In the genomic region with DNA sequence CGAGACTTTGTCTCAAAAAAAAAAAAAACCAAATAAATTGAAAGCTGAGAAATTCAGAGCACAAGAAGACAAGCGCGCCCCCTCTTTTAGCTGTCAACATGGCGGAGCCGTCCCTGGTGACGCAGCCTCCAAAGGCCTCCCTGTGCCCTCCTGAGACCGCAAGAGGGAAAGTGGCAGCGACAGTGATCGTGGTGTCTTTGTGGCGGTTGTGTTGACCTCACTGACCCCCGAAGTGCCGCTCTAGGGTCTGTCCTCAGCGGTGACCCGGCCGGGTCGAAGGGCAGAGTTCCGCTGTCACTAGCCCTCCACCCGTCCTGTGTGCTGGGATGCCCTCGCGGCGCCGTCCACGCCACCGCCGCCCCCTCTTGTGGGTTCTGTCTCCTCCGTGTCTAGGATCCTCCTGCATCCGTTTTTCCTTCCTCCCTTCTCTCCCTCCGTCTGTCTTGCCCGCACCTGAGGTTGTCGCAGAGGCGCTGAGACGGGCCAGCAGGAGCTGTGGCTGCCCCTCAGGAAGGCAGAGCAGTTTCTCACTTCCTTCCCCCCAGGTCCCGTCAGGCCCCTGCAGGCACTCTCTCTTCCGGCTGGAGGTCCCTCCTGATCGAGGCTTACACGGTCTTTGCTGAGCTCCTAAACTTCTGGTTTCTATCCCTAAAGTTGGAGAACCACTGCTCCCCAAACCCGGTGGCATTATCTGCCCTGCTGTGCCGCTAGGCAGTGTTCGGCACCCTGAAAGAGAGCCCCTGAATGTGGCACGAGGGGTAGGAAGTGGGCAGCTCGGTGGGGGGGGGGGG, we compare ENCODE assay signal across 8 cellular contexts. TPM values are rescaled to one million over a fixed set of nuclear protein-coding genes. Genes with fewer than 3 reads are reported as not detected.
DNase-seq lines count a peak whose midpoint lies in the region; ATAC-seq and TF ChIP-seq lines count a peak whose summit lies in the region.

No MANE protein-coding gene starts in this region.

- no peak overlapping the region for H3K4ac ChIP-seq in mesendoderm (ENCODE audit: low read depth, low read length)

- no peaks in the 10 kb centered on the region for H3K9me3 ChIP-seq in DND-41 (ENCODE audit: insufficient read depth, low read length, severe bottlenecking)
- no peaks in the 10 kb centered on the region for H3K9me3 ChIP-seq in Peyer's patch
- no peaks in the 10 kb centered on the region for H3K9me3 ChIP-seq in osteoblast (ENCODE audit: low read depth, low read length)

- no peak overlapping the region for H3K23ac ChIP-seq in mesendoderm (ENCODE audit: low read length)

- DNase-seq in DND-41 (no peak), Peyer's patch (peak in 2 of 3 donors; percentile 55 to 68), brain microvascular endothelial cell (no peak), osteoblast (ENCODE audit: insufficient read length, low spot score, missing footprints) (no peak), SW480 (ENCODE audit: low spot score) (no peak), mesendoderm (no peak)

- H3K4me3 ChIP-seq in DND-41 (ENCODE audit: low read depth in 1 of 2, low read length in 2 of 2) (no peak overlapping the region), Peyer's patch (peak overlapping the region; percentile 34 to 54 (median 46)), brain microvascular endothelial cell (ENCODE audit: low read depth, low read length) (no peak overlapping the region), osteoblast (ENCODE audit: insufficient read depth, low read length) (no peak overlapping the region), mesendoderm (ENCODE audit: low read length) (no peak overlapping the region)

- no peak overlapping the region for H3K18ac ChIP-seq in mesendoderm (ENCODE audit: low read length)

- TF ChIP-seq CTCF in DND-41 (IDR thresholded peaks at IDR 0.05; ENCODE audit: borderline replicate concordance, extremely low read depth, low read length, poor library complexity, severe bottlenecking) (no peak), Peyer's patch (IDR thresholded peaks at IDR 0.05) (no peak), brain microvascular endothelial cell (IDR thresholded peaks at IDR 0.05; ENCODE audit: low read depth, low read length, missing control alignments) (no peak), osteoblast (IDR thresholded peaks at IDR 0.05; ENCODE audit: extremely low read depth, low read depth, low read length) (no peak)

- H2AFZ ChIP-seq in DND-41 (ENCODE audit: low read depth, low read length) = no peak overlapping the region
- no peak overlapping the region for H2AFZ ChIP-seq in osteoblast (ENCODE audit: low read length)

- no peak overlapping the region for H2BK5ac ChIP-seq in mesendoderm (ENCODE audit: low read length)

- TF ChIP-seq POLR2A in Peyer's patch (IDR thresholded peaks at IDR 0.05) = no peak

- H2AK5ac ChIP-seq in mesendoderm (ENCODE audit: low read length) = no peak overlapping the region

- H3K79me2 ChIP-seq in DND-41 (ENCODE audit: insufficient read depth, low read length) (peaks cover 99% of the 10 kb centered on the region), osteoblast (ENCODE audit: insufficient read depth, low read length) (peaks cover 78% of the 10 kb centered on the region), mesendoderm (ENCODE audit: control insufficient read depth, insufficient read depth, low read length) (peaks cover 55% of the 10 kb centered on the region)

- H3K4me2 ChIP-seq in DND-41 (ENCODE audit: insufficient read depth, low read length) = 0 out of 2 replicates have a peak overlapping the region, but pooled peaks have one; percentile 2
- no peak overlapping the region for H3K4me2 ChIP-seq in osteoblast (ENCODE audit: insufficient read depth, low read length)
- H3K4me2 ChIP-seq in mesendoderm (ENCODE audit: low read length) = no peak overlapping the region

- no CpG with 5 or more reads among the region's 41 CpGs for WGBS in mesendoderm (ENCODE audit: extremely low coverage, insufficient coverage, low lambda C conversion rate)

- no peak overlapping the region for H2BK120ac ChIP-seq in mesendoderm (ENCODE audit: low read depth, low read length)

- H3K36me3 ChIP-seq in DND-41 (ENCODE audit: insufficient read depth, low read length) (peaks cover 94% of the 10 kb centered on the region), Peyer's patch (no peaks in the 10 kb centered on the region), brain microvascular endothelial cell (replicated peaks) (peaks cover 5% of the 10 kb centered on the region), osteoblast (ENCODE audit: insufficient read depth, low read length) (peaks cover 7% of the 10 kb centered on the region), mesendoderm (ENCODE audit: control insufficient read depth, insufficient read depth, low read length) (peaks cover 6% of the 10 kb centered on the region)

- H3K56ac ChIP-seq in mesendoderm (ENCODE audit: low read length) = no peak overlapping the region

- no peak overlapping the region for H3K27ac ChIP-seq in DND-41 (ENCODE audit: low read length)
- H3K27ac ChIP-seq in Peyer's patch = peak overlapping the region; percentile 61 to 75 (median 68)
- peak overlapping the region; percentile 83 for H3K27ac ChIP-seq in brain microvascular endothelial cell
- peak overlapping the region; percentile 86 for H3K27ac ChIP-seq in osteoblast (ENCODE audit: low read depth, low read length)
- H3K27ac ChIP-seq in mesendoderm (ENCODE audit: low read depth, low read length) = no peak overlapping the region

- H2BK15ac ChIP-seq in mesendoderm (replicated peaks; ENCODE audit: low read depth) = no peak overlapping the region

- peaks cover 88% of the 10 kb centered on the region for H4K20me1 ChIP-seq in DND-41 (ENCODE audit: insufficient read depth, low read length)
- H4K20me1 ChIP-seq in osteoblast (ENCODE audit: insufficient read depth, low read length) = no peaks in the 10 kb centered on the region

- H3K9ac ChIP-seq in DND-41 (ENCODE audit: low read depth, low read length) (no peak overlapping the region), mesendoderm (ENCODE audit: low read length) (no peak overlapping the region)

- peaks cover 41% of the 10 kb centered on the region for H3K4me1 ChIP-seq in DND-41 (ENCODE audit: insufficient read depth, low read length)
- peaks cover 0 to 20% (median 4%) of the 10 kb centered on the region in 4 donors for H3K4me1 ChIP-seq in Peyer's patch
- H3K4me1 ChIP-seq in osteoblast (ENCODE audit: insufficient read depth, low read length) = peaks cover 36% of the 10 kb centered on the region
- no peaks in the 10 kb centered on the region for H3K4me1 ChIP-seq in mesendoderm (ENCODE audit: control insufficient read depth, low read depth, low read length)

- H3K27me3 ChIP-seq in DND-41 (ENCODE audit: insufficient read depth, low read length, poor library complexity) = no peaks in the 10 kb centered on the region
- H3K27me3 ChIP-seq in Peyer's patch = no peaks in the 10 kb centered on the region
- H3K27me3 ChIP-seq in brain microvascular endothelial cell (replicated peaks) = no peaks in the 10 kb centered on the region
- no peaks in the 10 kb centered on the region for H3K27me3 ChIP-seq in osteoblast (ENCODE audit: insufficient read depth, low read length)
- no peaks in the 10 kb centered on the region for H3K27me3 ChIP-seq in mesendoderm (ENCODE audit: insufficient read depth, low read length, poor library complexity)

- peaks cover 20% of the 10 kb centered on the region for H3K79me1 ChIP-seq in mesendoderm (ENCODE audit: low read length)

- in situ Hi-C loops in brain microvascular endothelial cell (cut with HindIII; ENCODE audit: low pct_ligation_motif_present, low sequenced_read_pairs) = no loop called here

- no peak for ATAC-seq in DND-41 (ENCODE audit: insufficient read depth, low read depth)
- ATAC-seq in GM19328 (IDR thresholded peaks at IDR 0.05; ENCODE audit: unreplicated experiment) = no peak
- no peak for ATAC-seq in HG03039 (IDR thresholded peaks at IDR 0.05; ENCODE audit: unreplicated experiment)

- H4K8ac ChIP-seq in mesendoderm (ENCODE audit: low read depth, low read length) = no peak overlapping the region

- H4K5ac ChIP-seq in mesendoderm (ENCODE audit: low read length) = no peak overlapping the region

RNA-seq across cellular contexts. Expression of a gene that starts 7.2 kb away (rescaled TPM):
- total RNA-seq in Peyer's patch = 10 to 100 TPM in 1 of 4 donors, 1 to 10 TPM in 3; 6.7 to 35.5 (median 8.0) TPM
- 7.4 and 7.6 TPM in 2 replicates for total RNA-seq in osteoblast
- polyA plus RNA-seq in mesendoderm (2013, experiment 1 of 2) = 38.1 TPM
- 38.3 TPM for polyA plus RNA-seq in mesendoderm (2013, experiment 2 of 2)

RNA-seq across cellular contexts. Expression of a gene that starts 13.8 kb away (rescaled TPM):
- 1 to 10 TPM in 2 of 4 donors, under 1 TPM in 1, not detected in 1; 0.76 to 8.3 (median 3.1) TPM for total RNA-seq in Peyer's patch
- total RNA-seq in osteoblast = 0.29 and 0.36 TPM in 2 replicates
- not detected for polyA plus RNA-seq in mesendoderm (2013, experiment 1 of 2)
- polyA plus RNA-seq in mesendoderm (2013, experiment 2 of 2) = not detected

RNA-seq across cellular contexts. Expression of a gene that starts 49.0 kb away (rescaled TPM):
- total RNA-seq in Peyer's patch (100 to 1,000 TPM in 3 of 4 donors, 10 to 100 TPM in 1; 22.3 to 150 (median 108) TPM), osteoblast (224 and 260 TPM in 2 replicates)
- polyA plus RNA-seq in mesendoderm (2013, experiment 1 of 2) = 27.5 TPM
- 28.8 TPM for polyA plus RNA-seq in mesendoderm (2013, experiment 2 of 2)

RNA-seq across cellular contexts. Expression of a gene that starts 52.4 kb away (rescaled TPM):
- 10 to 100 TPM; 28.7 to 75.1 (median 46.1) TPM for total RNA-seq in Peyer's patch
- 19.7 and 22.1 TPM in 2 replicates for total RNA-seq in osteoblast
- polyA plus RNA-seq in mesendoderm (2013, experiment 1 of 2) = 8.5 TPM
- polyA plus RNA-seq in mesendoderm (2013, experiment 2 of 2) = 8.4 TPM

Comparison
In these comparisons a context has a peak if more than half of its experiments do, and no peak if none do; other contexts are left out.
1. DNase-seq: peak in Peyer's patch (2 of 3); none in DND-41 (single experiment), brain microvascular endothelial cell (single experiment), osteoblast (single experiment), SW480 (single experiment) and mesendoderm (single experiment).
2. H3K27ac ChIP-seq: peak in Peyer's patch (4 of 4), brain microvascular endothelial cell (single experiment) and osteoblast (single experiment); none in DND-41 (single experiment) and mesendoderm (single experiment).
3. H3K4me3 ChIP-seq: peak in Peyer's patch (4 of 4); none in DND-41 (0 of 2), brain microvascular endothelial cell (single experiment), osteoblast (single experiment) and mesendoderm (single experiment).